ENCODE assay signal across 1 cellular context in genomic region chr2:162126145-162126926, GRCh38.
TF ChIP-seq lines count a peak whose summit lies in the region.

No MANE protein-coding gene starts in this region.

TF ChIP-seq in GM12878, 131 proteins besides CTCF, POLR2A, EP300 and RAD21 (continued from another document):
- no peak for TF ChIP-seq ZNF592 (IDR thresholded peaks at IDR 0.05)
- TF ChIP-seq ZNF207 (IDR thresholded peaks at IDR 0.05; ENCODE audit: borderline replicate concordance): no peak
- no peak for TF ChIP-seq LARP7 (IDR thresholded peaks at IDR 0.05)
- TF ChIP-seq MEF2A (IDR thresholded peaks at IDR 0.05; ENCODE audit: insufficient read depth, low read depth, low read length): 0 out of 2 replicates have a peak, but pooled peaks have one; percentile 42
- no peak for TF ChIP-seq TCF12 (IDR thresholded peaks at IDR 0.05; ENCODE audit: low read depth, low read length)
- no peak for TF ChIP-seq KAT2A (conservative IDR thresholded peaks at IDR 0.05; ENCODE audit: control insufficient read depth, low read depth, low read length)
- TF ChIP-seq HCFC1 (IDR thresholded peaks at IDR 0.05; ENCODE audit: low read length): no peak
- peak; percentile 18; the same call in 1 of the 2 replicates for TF ChIP-seq BACH1 (IDR thresholded peaks at IDR 0.05; ENCODE audit: borderline replicate concordance)
- no peak for TF ChIP-seq RFX5 (IDR thresholded peaks at IDR 0.05; ENCODE audit: low read depth, low read length)
- TF ChIP-seq NFIC (IDR thresholded peaks at IDR 0.05; ENCODE audit: low read depth, low read length): no peak
- TF ChIP-seq SRF (IDR thresholded peaks at IDR 0.05; ENCODE audit: low read depth in 2 of 2, low read length in 2 of 2): no peak
- no peak for TF ChIP-seq CEBPB (IDR thresholded peaks at IDR 0.05; ENCODE audit: borderline replicate concordance in 1 of 2, low read depth in 2 of 2, low read length in 2 of 2)
- peak; percentile 86 for TF ChIP-seq RELB (IDR thresholded peaks at IDR 0.05; ENCODE audit: low read depth)
- TF ChIP-seq PML (IDR thresholded peaks at IDR 0.05; ENCODE audit: low read length): no peak
- TF ChIP-seq SPI1 (IDR thresholded peaks at IDR 0.05; ENCODE audit: borderline replicate concordance, insufficient read depth, low read depth, low read length): peak; percentile 98
- no peak for TF ChIP-seq E2F4 (IDR thresholded peaks at IDR 0.05; ENCODE audit: low read depth, low read length)
- TF ChIP-seq E2F8 (IDR thresholded peaks at IDR 0.05; ENCODE audit: low read depth, partially characterized antibody): no peak
- TF ChIP-seq TCF7 (IDR thresholded peaks at IDR 0.05; ENCODE audit: borderline replicate concordance): 0 out of 2 replicates have a peak, but pooled peaks have one; percentile 21
- no peak for TF ChIP-seq BCLAF1 (IDR thresholded peaks at IDR 0.05)
- no peak for TF ChIP-seq MYC (IDR thresholded peaks at IDR 0.05; ENCODE audit: insufficient read depth, insufficient read length, insufficient replicate concordance, low read length, severe bottlenecking)
- no peak for TF ChIP-seq RCOR1 (conservative IDR thresholded peaks at IDR 0.05; ENCODE audit: low read depth, low read length)
- no peak for TF ChIP-seq FOXK2 (IDR thresholded peaks at IDR 0.05)
- no peak for TF ChIP-seq NRF1 (conservative IDR thresholded peaks at IDR 0.05; ENCODE audit: low read depth, low read length)
- TF ChIP-seq NBN (IDR thresholded peaks at IDR 0.05): 0 out of 2 replicates have a peak, but pooled peaks have one; percentile 64
- peak; percentile 18; the same call in 1 of the 2 replicates for TF ChIP-seq ATF7 (IDR thresholded peaks at IDR 0.05; ENCODE audit: low read depth)
- TF ChIP-seq EED (IDR thresholded peaks at IDR 0.05; ENCODE audit: low read depth): no peak
- TF ChIP-seq IKZF1 (conservative IDR thresholded peaks at IDR 0.05): peak; percentile 82
